ENCODE assay signal across 8 cellular contexts in genomic region chr1:165697881-165698842, GRCh38. TPM values are rescaled to one million over a fixed set of nuclear protein-coding genes. Genes with fewer than 3 reads are reported as not detected.
A peak's percentile ranks its signal among the peaks of the same experiment; 100 is the strongest.
DNase-seq lines count a peak whose midpoint lies in the region; ATAC-seq and TF ChIP-seq lines count a peak whose summit lies in the region.

Gene ALDH9A1, minus strand, starts transcription at chr1:165698562. Its CDS starts 4 bp downstream, at chr1:165698558.

- intact Hi-C loops in CD8-positive, alpha-beta T cell (cut with DNase I, micrococcal nuclease), result loop anchor here (1.0 to 10.0 kb wide), 8 partner anchors 19 to 1177 kb away; partner anchors contain the start of genes TMCO1 (in 2 of the 2), UCK2 (in 2 of the 2), POGK (in 1 of the 2) and TADA1 (in 1 of the 2)
- intact Hi-C loops in right lobe of liver (cut with DNase I), result no loop called here

- DNase-seq in CD8-positive, alpha-beta T cell, result peak; percentile 74 to 90 (median 80)
- peak; percentile 83 for DNase-seq in NCI-H774 (lab: John Stamatoyannopoulos, UW)
- peak; percentile 80 to 81 for DNase-seq in activated CD4-positive, alpha-beta T cell treated with anti-CD3 and anti-CD28 coated beads, Interleukin-2, amount 50 U/mL, for 4 hours
- peak; percentile 79 for DNase-seq in dermis blood vessel endothelial cell
- peak; percentile 91 to 94 (median 92) for DNase-seq in right lobe of liver
- DNase-seq in stimulated activated CD4-positive, alpha-beta T cell treated with anti-CD3 and anti-CD28 coated beads, Interleukin-4, amount 100 ng/mL, for 4 hours, result peak; percentile 83 to 87

- H3K27ac Mint-ChIP-seq in CD8-positive, alpha-beta T cell, result peak within 1 kb of the TSS; percentile 95

- no peaks in the 10 kb centered on the region for H3K27me3 ChIP-seq in CD8-positive, alpha-beta T cell (ENCODE audit: insufficient read depth, low read length)
- no peaks in the 10 kb centered on the region for H3K27me3 ChIP-seq in right lobe of liver

- H3K27ac ChIP-seq in CD8-positive, alpha-beta T cell (ENCODE audit: low read depth, low read length), result peak within 1 kb of the TSS; percentile 80
- peak within 1 kb of the TSS; percentile 76 to 92 (median 84) for H3K27ac ChIP-seq in right lobe of liver

- WGBS in right lobe of liver (ENCODE audit: insufficient coverage, low coverage, low lambda C conversion rate, missing lambda C conversion rate), result under 1% methylated on average over 43 of the region's 69 CpGs

- H3K9me3 ChIP-seq in CD8-positive, alpha-beta T cell (ENCODE audit: low read length), result no peaks in the 10 kb centered on the region
- H3K9me3 ChIP-seq in right lobe of liver, result no peaks in the 10 kb centered on the region

- H3K9me3 Mint-ChIP-seq in CD8-positive, alpha-beta T cell, result no peaks in the 10 kb centered on the region

- peaks cover 2% of the 10 kb centered on the region for H3K27me3 Mint-ChIP-seq in CD8-positive, alpha-beta T cell (ENCODE audit: low read depth)

- peaks cover 25% of the 10 kb centered on the region for H3K4me1 ChIP-seq in CD8-positive, alpha-beta T cell (ENCODE audit: insufficient read depth, low read length)
- H3K4me1 ChIP-seq in right lobe of liver, result peaks cover 0 to 29% (median 5%) of the 10 kb centered on the region in 4 donors

- H3K36me3 Mint-ChIP-seq in CD8-positive, alpha-beta T cell, result peaks cover 20% of the 10 kb centered on the region

- TF ChIP-seq CTCF in CD8-positive, alpha-beta T cell (IDR thresholded peaks at IDR 0.05), result no peak
- TF ChIP-seq CTCF in right lobe of liver (IDR thresholded peaks at IDR 0.05), result peak in 3 of 4 donors; percentile 37 to 44 (median 42)

- peak within 1 kb of the TSS; percentile 65 for H3K4me3 ChIP-seq in CD8-positive, alpha-beta T cell (ENCODE audit: low read depth, low read length)
- H3K4me3 ChIP-seq in right lobe of liver, result peak within 1 kb of the TSS; percentile 78 to 99 (median 84)

- no peaks in the 10 kb centered on the region for H3K36me3 ChIP-seq in CD8-positive, alpha-beta T cell (ENCODE audit: insufficient read depth, low read length)
- H3K36me3 ChIP-seq in right lobe of liver, result peaks cover 0 to 4% (median 0%) of the 10 kb centered on the region in 4 donors

- CTCF ChIA-PET in CD8-positive, alpha-beta T cell (lab: Charles Lee), result interaction anchor here (0.7 to 2.1 kb wide), 6 partner anchors 40 to 218 kb away, joined by 3 to 10 read pairs (median 5); no protein-coding TSS in a partner anchor

- TF ChIP-seq POLR2A in right lobe of liver (IDR thresholded peaks at IDR 0.05), result peak; percentile 89

- POLR2A ChIA-PET in CD8-positive, alpha-beta T cell (lab: Charles Lee), result interaction anchor here (0.7 to 2.7 kb wide), 7 partner anchors 12 to 173 kb away, joined by 3 to 20 read pairs (median 4); partner anchors contain the start of genes MGST3 and TMCO1

- peaks cover 38% of the 10 kb centered on the region for H3K4me1 Mint-ChIP-seq in CD8-positive, alpha-beta T cell (ENCODE audit: low read depth)

- H3K4me3 Mint-ChIP-seq in CD8-positive, alpha-beta T cell, result peak within 1 kb of the TSS; percentile 98

- peak; percentile 87 for ATAC-seq in CD8-positive, alpha-beta T cell
- ATAC-seq in GM19452 (IDR thresholded peaks at IDR 0.05; ENCODE audit: unreplicated experiment) (peak; percentile 90), HG03575 (IDR thresholded peaks at IDR 0.05; ENCODE audit: extremely low read depth, insufficient number of reproducible peaks, low FRiP score, unreplicated experiment) (peak; percentile 78), right lobe of liver (peak; percentile 91 to 97 (median 94))

RNA-seq across cellular contexts. Expression of gene ALDH9A1, which starts in this region (rescaled TPM):
- total RNA-seq in CD8-positive, alpha-beta T cell, result 10 to 100 TPM; 18.7 to 22.0 TPM
- total RNA-seq in dermis blood vessel endothelial cell (107 and 140 TPM in 2 replicates), right lobe of liver (100 to 1,000 TPM in 3 of 6 experiments, 10 to 100 TPM in 3; 69.7 to 139 (median 93.8) TPM)

Comparison
In these comparisons a context has a peak if more than half of its experiments do, and no peak if none do; other contexts are left out.
1. Peak in every context shown above with its lines: DNase-seq, ATAC-seq, H3K4me3 ChIP-seq and H3K27ac ChIP-seq.
2. intact Hi-C loops: an anchor here in CD8-positive, alpha-beta T cell (1.0 to 10.0 kb wide); none called in right lobe of liver.